In the genomic region with DNA sequence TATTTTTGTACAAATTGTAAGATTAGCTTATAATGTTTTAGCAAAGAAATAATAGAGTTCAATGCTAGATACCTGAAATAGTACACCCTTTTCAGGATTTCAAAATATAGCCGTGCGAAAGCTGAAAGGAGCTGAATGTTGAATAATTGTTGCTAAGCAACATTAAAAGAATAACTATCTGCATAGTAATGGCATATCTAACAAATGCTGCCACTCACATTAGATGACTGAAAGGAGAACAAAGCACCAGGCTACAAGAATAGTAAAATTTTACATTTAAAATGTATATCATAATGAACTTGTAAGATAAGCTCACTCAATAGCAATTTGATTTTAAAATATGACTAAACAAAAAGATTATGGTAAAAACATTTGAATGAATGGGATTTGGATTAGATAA, we compare ENCODE assay signal across 38 cellular contexts.
"Had no signal": no experiment of that assay in that cellular context is flagged by ENCODE, and none has a peak within 500 bp of the region (broad histone marks: within the 10 kb centered on the region; RNA-seq: fewer than 3 reads in every experiment).

No MANE protein-coding gene starts in this region.

- H3K4me1 ChIP-seq: adrenal gland, body of pancreas, esophagus squamous epithelium, gastroesophageal sphincter, heart right ventricle had no signal

- H3K4me3 Mint-ChIP-seq: activated CD4-positive, alpha-beta memory T cell treated with anti-CD3 and anti-CD28 coated beads for 36 hours; activated CD8-positive, alpha-beta memory T cell treated with anti-CD3 and anti-CD28 coated beads, Interleukin-2, amount 10 ng/mL, durations not matched to agents 7 days and 5 days; activated CD8-positive, alpha-beta T cell treated with anti-CD3 and anti-CD28 coated beads, Interleukin-2, amount 10 ng/mL, durations not matched to agents 7 days and 5 days; activated naive CD4-positive, alpha-beta T cell treated with anti-CD3 and anti-CD28 coated beads for 36 hours; activated naive CD4-positive, alpha-beta T cell treated with anti-CD3 and anti-CD28 coated beads, Interleukin-2, amount 50 U/mL, for 24 hours; activated naive CD8-positive, alpha-beta T cell treated with anti-CD3 and anti-CD28 coated beads for 36 hours; activated naive CD8-positive, alpha-beta T cell treated with anti-CD3 and anti-CD28 coated beads, Interleukin-2, amount 50 U/mL, for 24 hours; activated T-helper 1 cell treated with anti-CD3 and anti-CD28 coated beads, Interleukin-12 subunit alpha, Interleukin-12 subunit beta, Interleukin-2, Interleukin-4 antibody, amounts not matched to agents 30 ng/mL and 10 ng/mL and 1 ng/mL, durations not matched to agents 14 hours and 24 hours and 36 hours; effector memory CD8-positive, alpha-beta T cell; T-helper 17 cell; T-helper 2 cell treated with Interferon-gamma antibody and Interleukin-4, amounts not matched to agents 5 μg/mL and 100 μg/mL, for 36 hours; WTC11 had no signal

- H3K9me3 Mint-ChIP-seq: activated T-helper 1 cell treated with anti-CD3 and anti-CD28 coated beads, Interleukin-12 subunit alpha, Interleukin-12 subunit beta, Interleukin-2, Interleukin-4 antibody, amounts not matched to agents 30 ng/mL and 10 ng/mL and 1 ng/mL, durations not matched to agents 14 hours and 24 hours and 36 hours; activated T-helper 2 cell treated with anti-CD3 and anti-CD28 coated beads, Interferon-gamma antibody, Interleukin-2, Interleukin-4, amounts not matched to agents 10 μg/mL and 5 μg/mL and 100 μg/mL, durations not matched to agents 14 hours and 24 hours and 36 hours; effector memory CD8-positive, alpha-beta T cell; T-helper 2 cell treated with Interferon-gamma antibody and Interleukin-4, amounts not matched to agents 5 μg/mL and 100 μg/mL, for 36 hours had no signal

- DNase-seq: activated CD4-positive, alpha-beta memory T cell treated with anti-CD3 and anti-CD28 coated beads for 36 hours; activated CD4-positive, alpha-beta T cell treated with anti-CD3 and anti-CD28 coated beads for 48 hours; activated CD8-positive, alpha-beta memory T cell treated with anti-CD3 and anti-CD28 coated beads, Interleukin-2, amount 10 ng/mL, durations not matched to agents 7 days and 5 days; activated CD8-positive, alpha-beta memory T cell treated with anti-CD3 and anti-CD28 coated beads, Interleukin-2, amount 50 U/mL, for 4 hours; activated CD8-positive, alpha-beta T cell treated with anti-CD3 and anti-CD28 coated beads, Interleukin-2, amount 10 ng/mL, durations not matched to agents 7 days and 5 days; activated effector memory CD4-positive, alpha-beta T cell treated with anti-CD3 and anti-CD28 coated beads, Interleukin-2, amount 50 U/mL, for 16 hours; activated naive CD4-positive, alpha-beta T cell treated with anti-CD3 and anti-CD28 coated beads for 36 hours; activated naive CD8-positive, alpha-beta T cell treated with anti-CD3 and anti-CD28 coated beads for 36 hours; activated naive CD8-positive, alpha-beta T cell treated with anti-CD3 and anti-CD28 coated beads, Interleukin-2, amount 50 U/mL, for 24 hours; activated T-cell treated with anti-CD3 and anti-CD28 coated beads, Interleukin-2, amount 50 U/mL, for 1 hour; activated T-cell treated with anti-CD3 and anti-CD28 coated beads, Interleukin-2, amount 50 U/mL, for 48 hours; adrenal gland; amygdala; aorta; body of pancreas; central memory CD4-positive, alpha-beta T cell; cerebellar nuclear complex; dermis blood vessel endothelial cell; effector CD4-positive, alpha-beta T cell; effector memory CD8-positive, alpha-beta T cell; esophagus squamous epithelium; foreskin melanocyte; heart right ventricle; T-helper 1 cell; T-helper 17 cell; T1000 had no signal

- H2AFZ ChIP-seq: hepatocyte had no signal

- H3K9me3 ChIP-seq: adrenal gland, body of pancreas, esophagus squamous epithelium had no signal

- H3K36me3 ChIP-seq: adrenal gland, esophagus squamous epithelium, gastroesophageal sphincter, heart right ventricle had no signal

- H3K79me2 ChIP-seq: hepatocyte had no signal

- H3K27ac Mint-ChIP-seq: activated CD4-positive, alpha-beta memory T cell treated with anti-CD3 and anti-CD28 coated beads for 36 hours; activated CD8-positive, alpha-beta memory T cell treated with anti-CD3 and anti-CD28 coated beads, Interleukin-2, amount 10 ng/mL, durations not matched to agents 7 days and 5 days; activated CD8-positive, alpha-beta T cell treated with anti-CD3 and anti-CD28 coated beads, Interleukin-2, amount 10 ng/mL, durations not matched to agents 7 days and 5 days; activated naive CD4-positive, alpha-beta T cell treated with anti-CD3 and anti-CD28 coated beads for 36 hours; activated naive CD4-positive, alpha-beta T cell treated with anti-CD3 and anti-CD28 coated beads, Interleukin-2, amount 50 U/mL, for 24 hours; activated naive CD8-positive, alpha-beta T cell treated with anti-CD3 and anti-CD28 coated beads for 36 hours; activated naive CD8-positive, alpha-beta T cell treated with anti-CD3 and anti-CD28 coated beads, Interleukin-2, amount 50 U/mL, for 24 hours; activated T-helper 1 cell treated with anti-CD3 and anti-CD28 coated beads, Interleukin-12 subunit alpha, Interleukin-12 subunit beta, Interleukin-2, Interleukin-4 antibody, amounts not matched to agents 30 ng/mL and 10 ng/mL and 1 ng/mL, durations not matched to agents 14 hours and 24 hours and 36 hours; activated T-helper 2 cell treated with anti-CD3 and anti-CD28 coated beads, Interferon-gamma antibody, Interleukin-2, Interleukin-4, amounts not matched to agents 10 μg/mL and 5 μg/mL and 100 μg/mL, durations not matched to agents 14 hours and 24 hours and 36 hours; effector memory CD8-positive, alpha-beta T cell; T-helper 17 cell; T-helper 2 cell treated with Interferon-gamma antibody and Interleukin-4, amounts not matched to agents 5 μg/mL and 100 μg/mL, for 36 hours; WTC11 had no signal

- H3K4me3 ChIP-seq: adrenal gland, body of pancreas, coronary artery, esophagus squamous epithelium, gastroesophageal sphincter, heart right ventricle, hepatocyte had no signal

- H3K4me1 Mint-ChIP-seq: activated CD8-positive, alpha-beta memory T cell treated with anti-CD3 and anti-CD28 coated beads, Interleukin-2, amount 10 ng/mL, durations not matched to agents 7 days and 5 days; activated naive CD4-positive, alpha-beta T cell treated with anti-CD3 and anti-CD28 coated beads, Interleukin-2, amount 50 U/mL, for 24 hours; activated naive CD8-positive, alpha-beta T cell treated with anti-CD3 and anti-CD28 coated beads for 36 hours; activated naive CD8-positive, alpha-beta T cell treated with anti-CD3 and anti-CD28 coated beads, Interleukin-2, amount 50 U/mL, for 24 hours; WTC11 had no signal

- FAIRE-seq: endometrium, endothelial cell of umbilical vein had no signal

- H3K36me3 Mint-ChIP-seq: activated CD4-positive, alpha-beta memory T cell treated with anti-CD3 and anti-CD28 coated beads for 36 hours; activated CD8-positive, alpha-beta memory T cell treated with anti-CD3 and anti-CD28 coated beads, Interleukin-2, amount 10 ng/mL, durations not matched to agents 7 days and 5 days; activated naive CD4-positive, alpha-beta T cell treated with anti-CD3 and anti-CD28 coated beads, Interleukin-2, amount 50 U/mL, for 24 hours; activated naive CD8-positive, alpha-beta T cell treated with anti-CD3 and anti-CD28 coated beads for 36 hours; WTC11 had no signal

- H3K4me2 ChIP-seq: hepatocyte had no signal

- H3K27me3 ChIP-seq: adrenal gland, body of pancreas, esophagus squamous epithelium, gastroesophageal sphincter, heart right ventricle, hepatocyte had no signal

- H3K27ac ChIP-seq: adrenal gland, body of pancreas, coronary artery, epithelial cell of prostate, esophagus squamous epithelium, gastroesophageal sphincter, heart right ventricle, hepatocyte, VCaP had no signal
